In genomic region chr11:115759622-115760527, GRCh38 we compare ENCODE assay signal across 8 cellular contexts.
DNase-seq lines count a peak whose midpoint lies in the region; ATAC-seq and TF ChIP-seq lines count a peak whose summit lies in the region.

No MANE protein-coding gene starts in this region.

- WGBS in psoas muscle, 3 donors, result 7 to 11% (median 10%) methylated on average over 46 to 74 of the region's 74 CpGs

- H3K27me3 Mint-ChIP-seq in activated CD8-positive, alpha-beta T cell treated with anti-CD3 and anti-CD28 coated beads, Interleukin-2, amount 10 ng/mL, durations not matched to agents 7 days and 5 days (ENCODE audit: low read depth), result peaks cover 12% of the 10 kb centered on the region

- DNase-seq in ELF-1 (ENCODE audit: low read depth, low spot score) (peak; percentile 52), psoas muscle (peak; percentile 27 to 63)
- DNase-seq in effector CD4-positive, alpha-beta T cell, result no peak
- DNase-seq in activated CD8-positive, alpha-beta T cell treated with anti-CD3 and anti-CD28 coated beads, Interleukin-2, amount 10 ng/mL, durations not matched to agents 7 days and 5 days, result no peak

- ATAC-seq in psoas muscle (peak in 3 of 4 donors; percentile 30 to 57 (median 44)), HG03175 (IDR thresholded peaks at IDR 0.05; ENCODE audit: unreplicated experiment) (no peak), HG03196 (IDR thresholded peaks at IDR 0.05; ENCODE audit: unreplicated experiment) (no peak)
- ATAC-seq in activated CD8-positive, alpha-beta T cell treated with anti-CD3 and anti-CD28 coated beads, Interleukin-2, amount 10 ng/mL, durations not matched to agents 7 days and 5 days, result no peak

- H3K4me3 ChIP-seq in WI38 (ENCODE audit: low read depth, low read length) (peak overlapping the region; percentile 54), iPS-15b (ENCODE audit: low read depth, low read length) (peak overlapping the region; percentile 56), psoas muscle (peak overlapping the region; percentile 72)

- H3K36me3 Mint-ChIP-seq in activated CD8-positive, alpha-beta T cell treated with anti-CD3 and anti-CD28 coated beads, Interleukin-2, amount 10 ng/mL, durations not matched to agents 7 days and 5 days (ENCODE audit: low read depth), result no peaks in the 10 kb centered on the region

- no peak overlapping the region for H3K4me3 Mint-ChIP-seq in activated CD8-positive, alpha-beta T cell treated with anti-CD3 and anti-CD28 coated beads, Interleukin-2, amount 10 ng/mL, durations not matched to agents 7 days and 5 days

- POLR2A ChIA-PET in activated CD8-positive, alpha-beta T cell treated with anti-CD3 and anti-CD28 coated beads, Interleukin-2, amount 10 ng/mL, durations not matched to agents 7 days and 5 days (lab: Charles Lee), result no interaction called here

- intact Hi-C loops in psoas muscle (cut with DNase I), result loop anchor here in 1 of 2 donors (10.0 kb wide), 1 partner anchor 55 kb away; no protein-coding TSS in a partner anchor

- H3K9ac ChIP-seq in iPS-15b (ENCODE audit: low read depth, low read length), result peak overlapping the region; percentile 37

- H3K27me3 ChIP-seq in iPS-15b (ENCODE audit: control insufficient read depth, insufficient read depth, low read length) (peaks cover 46% of the 10 kb centered on the region), psoas muscle (ENCODE audit: insufficient read depth in 3 of 3, low read length in 2 of 3) (peaks cover 0 to 14% (median 4%) of the 10 kb centered on the region in 3 donors)

- H3K36me3 ChIP-seq in iPS-15b (ENCODE audit: control insufficient read depth, insufficient read depth, low read length) (no peaks in the 10 kb centered on the region), psoas muscle (ENCODE audit: insufficient read depth in 1 of 2, low read depth in 1 of 2) (no peaks in the 10 kb centered on the region)

- no peaks in the 10 kb centered on the region for H3K9me3 ChIP-seq in iPS-15b (ENCODE audit: control insufficient read depth, insufficient read depth, low read length)
- H3K9me3 ChIP-seq in psoas muscle, result no peaks in the 10 kb centered on the region

- no peak overlapping the region for H3K27ac Mint-ChIP-seq in activated CD8-positive, alpha-beta T cell treated with anti-CD3 and anti-CD28 coated beads, Interleukin-2, amount 10 ng/mL, durations not matched to agents 7 days and 5 days

- no peaks in the 10 kb centered on the region for H3K9me3 Mint-ChIP-seq in activated CD8-positive, alpha-beta T cell treated with anti-CD3 and anti-CD28 coated beads, Interleukin-2, amount 10 ng/mL, durations not matched to agents 7 days and 5 days (ENCODE audit: insufficient read depth)

- no peak for TF ChIP-seq CTCF in WI38 (IDR thresholded peaks at IDR 0.05; ENCODE audit: low read depth, low read length)
- no peak for TF ChIP-seq CTCF in psoas muscle (IDR thresholded peaks at IDR 0.05)

- CTCF ChIA-PET in activated CD8-positive, alpha-beta T cell treated with anti-CD3 and anti-CD28 coated beads, Interleukin-2, amount 10 ng/mL, durations not matched to agents 7 days and 5 days (lab: Charles Lee), result no interaction called here

- H3K4me1 Mint-ChIP-seq in activated CD8-positive, alpha-beta T cell treated with anti-CD3 and anti-CD28 coated beads, Interleukin-2, amount 10 ng/mL, durations not matched to agents 7 days and 5 days (ENCODE audit: low read depth), result no peaks in the 10 kb centered on the region

- H3K4me1 ChIP-seq in iPS-15b (ENCODE audit: control insufficient read depth, insufficient read depth, low read length), result peaks cover 3% of the 10 kb centered on the region
- peaks cover 3% of the 10 kb centered on the region for H3K4me1 ChIP-seq in psoas muscle

- no peak overlapping the region for H3K27ac ChIP-seq in psoas muscle

Comparison
In these comparisons a context has a peak if more than half of its experiments do, and no peak if none do; other contexts are left out.
1. DNase-seq: peak in ELF-1 (single experiment) and psoas muscle (2 of 2); none in effector CD4-positive, alpha-beta T cell (single experiment) and activated CD8-positive, alpha-beta T cell treated with anti-CD3 and anti-CD28 coated beads, Interleukin-2, amount 10 ng/mL, durations not matched to agents 7 days and 5 days (single experiment).
2. ATAC-seq: peak in psoas muscle (3 of 4); none in HG03175 (single experiment), HG03196 (single experiment) and activated CD8-positive, alpha-beta T cell treated with anti-CD3 and anti-CD28 coated beads, Interleukin-2, amount 10 ng/mL, durations not matched to agents 7 days and 5 days (single experiment).
3. Peak in every context shown above with its lines, with median percentiles within 50 percentile points of each other: H3K4me3 ChIP-seq.